26 cellular contexts compared by ENCODE assay signal in the genomic region with DNA sequence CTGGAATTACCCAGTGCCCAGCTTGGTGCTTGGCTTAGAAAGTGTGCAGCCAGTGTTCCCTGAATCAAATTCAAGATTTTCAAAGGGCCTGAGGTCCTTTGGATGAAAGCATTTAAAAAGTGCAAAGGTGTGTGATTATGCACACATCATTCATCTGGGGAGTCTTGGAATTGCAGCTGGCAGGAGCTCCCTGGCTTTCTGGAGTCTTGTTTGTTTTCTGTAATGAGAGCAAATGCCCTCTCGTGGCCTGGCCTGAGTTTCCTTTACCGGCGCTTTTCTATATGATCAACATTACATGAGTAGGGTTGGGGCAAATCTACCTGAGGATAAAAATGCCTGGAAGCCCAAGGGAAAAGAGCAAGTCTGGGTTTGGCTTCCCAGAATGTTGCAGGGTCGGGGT. TPM values are rescaled to one million over a fixed set of nuclear protein-coding genes. Genes with fewer than 3 reads are reported as not detected.
A peak's percentile ranks its signal among the peaks of the same experiment; 100 is the strongest.
DNase-seq lines count a peak whose midpoint lies in the region; ATAC-seq, FAIRE-seq and TF ChIP-seq lines count a peak whose summit lies in the region.
"Had no signal": no experiment of that assay in that cellular context is flagged by ENCODE, and none has a peak within 500 bp of the region (broad histone marks: within the 10 kb centered on the region; RNA-seq: fewer than 3 reads in every experiment).

No MANE protein-coding gene starts in this region.

- no peak overlapping the region for H2AFZ ChIP-seq in hepatocyte
- H2AFZ ChIP-seq: PC-9 had no signal

- no peaks in the 10 kb centered on the region for H4K20me1 ChIP-seq in hepatocyte (ENCODE audit: insufficient read depth, poor library complexity, severe bottlenecking)

- no peak overlapping the region for H3K4me3 ChIP-seq in LNCaP clone FGC (ENCODE audit: low read depth, low read length)
- no peak overlapping the region for H3K4me3 ChIP-seq in hepatocyte
- no peak overlapping the region for H3K4me3 ChIP-seq in gastroesophageal sphincter
- H3K4me3 ChIP-seq: PC-9, thyroid gland had no signal

- no peaks in the 10 kb centered on the region for H3K9me2 ChIP-seq in hepatocyte (replicated peaks; ENCODE audit: insufficient read depth)

- H3K27ac ChIP-seq in hepatocyte: peak overlapping the region; percentile 26
- H3K27ac ChIP-seq in gastroesophageal sphincter: no peak overlapping the region
- H3K27ac ChIP-seq: PC-9, thyroid gland had no signal

- no peak for TF ChIP-seq EP300 in gastroesophageal sphincter (IDR thresholded peaks at IDR 0.05)

- TF ChIP-seq POLR2A in GM12892 (IDR thresholded peaks at IDR 0.05; ENCODE audit: low read depth, low read length) (no peak), gastroesophageal sphincter (IDR thresholded peaks at IDR 0.05) (no peak)

- H3K4me2 ChIP-seq in hepatocyte: no peak overlapping the region
- H3K4me2 ChIP-seq: PC-9 had no signal

- DNase-seq in ELF-1 (ENCODE audit: low read depth, low spot score) (peak; percentile 22), LNCaP clone FGC (ENCODE audit: low read depth) (no peak), hepatocyte (ENCODE audit: low spot score) (no peak), posterior vena cava (ENCODE audit: low spot score) (peak; percentile 16), GM12892 (ENCODE audit: insufficient read length) (no peak), A172 (ENCODE audit: low spot score) (no peak)
- DNase-seq: activated CD8-positive, alpha-beta T cell treated with anti-CD3 and anti-CD28 coated beads for 36 hours; activated naive CD4-positive, alpha-beta T cell; activated T-cell treated with anti-CD3 and anti-CD28 coated beads, Interleukin-2, amount 50 U/mL, for 1 hour; amygdala; caudate nucleus; EL; erythroblast; mesendoderm; naive thymus-derived CD4-positive, alpha-beta T cell; NCI-H187; NCI-H82; PC-9; stimulated activated CD4-positive, alpha-beta T cell treated with anti-CD3 and anti-CD28 coated beads, Interleukin-2, amount 100 ng/mL, for 48 hours; stimulated activated naive CD4-positive, alpha-beta T cell treated with Interleukin-2 at 50 U/mL for 16 hours; T1000 had no signal

- intact Hi-C loops in posterior vena cava (cut with DNase I): no loop called here

- no peaks in the 10 kb centered on the region for H3K9me3 ChIP-seq in hepatocyte (ENCODE audit: low read depth)
- H3K9me3 ChIP-seq in gastroesophageal sphincter: no peaks in the 10 kb centered on the region
- H3K9me3 ChIP-seq: thyroid gland had no signal

- H3K27me3 ChIP-seq in hepatocyte (no peaks in the 10 kb centered on the region), gastroesophageal sphincter (no peaks in the 10 kb centered on the region)
- H3K27me3 ChIP-seq: thyroid gland had no signal

- WGBS in hepatocyte (ENCODE audit: low lambda C conversion rate, missing lambda C conversion rate): 61% methylated on average over 4 of the region's 4 CpGs
- WGBS in gastroesophageal sphincter (ENCODE audit: low coverage in 1 of 2), 2 donors: 54% methylated on average over 4 of the region's 4 CpGs; no CpG with 5 or more reads in 1 of the 2 donors

- peaks cover 14% of the 10 kb centered on the region for H3K4me1 ChIP-seq in hepatocyte (ENCODE audit: insufficient read depth)
- H3K4me1 ChIP-seq in gastroesophageal sphincter: no peaks in the 10 kb centered on the region

- FAIRE-seq in GM12892 (lab: Jason Lieb, UNC): no peak
- FAIRE-seq: frontal cortex had no signal

- ATAC-seq in gastroesophageal sphincter: no peak
- ATAC-seq: activated CD4-positive, CD25-positive, alpha-beta regulatory T cell treated with anti-CD3 and anti-CD28 coated beads, Interleukin-2, amount 50 U/mL, for 24 hours; activated CD8-positive, alpha-beta T cell treated with anti-CD3 and anti-CD28 coated beads for 36 hours; naive thymus-derived CD4-positive, alpha-beta T cell had no signal

- TF ChIP-seq CTCF in LNCaP clone FGC (IDR thresholded peaks at IDR 0.05; ENCODE audit: control insufficient read depth, extremely low read depth, insufficient read depth) (peak; percentile 32), hepatocyte (IDR thresholded peaks at IDR 0.05; ENCODE audit: poor library complexity) (peak; percentile 14), gastroesophageal sphincter (IDR thresholded peaks at IDR 0.05) (no peak)

- H3K79me2 ChIP-seq in hepatocyte: no peaks in the 10 kb centered on the region

- H3K36me3 ChIP-seq in hepatocyte (replicated peaks; ENCODE audit: insufficient read depth, low read depth) (no peaks in the 10 kb centered on the region), gastroesophageal sphincter (no peaks in the 10 kb centered on the region)
- H3K36me3 ChIP-seq: thyroid gland had no signal

RNA-seq across cellular contexts. Expression of a gene that starts 24.6 kb away (rescaled TPM):
- total RNA-seq in hepatocyte: 1.6 and 2.4 TPM in 2 replicates
- 1.1 and 4.8 TPM in 2 replicates for polyA plus RNA-seq in hepatocyte
- 10 to 100 TPM in 1 of 2 donors, 1 to 10 TPM in 1; 5.0 to 11.9 TPM for total RNA-seq in posterior vena cava
- not detected for polyA plus RNA-seq in GM12892 (2012; ENCODE audit: missing spikeins)
- total RNA-seq in A172 (2014; rRNA removed; shearing (Covaris generic)): 0.78 and 1.1 TPM in 2 replicates
- 1 to 10 TPM; 2.0 to 7.4 (median 3.6) TPM for total RNA-seq in gastroesophageal sphincter
- polyA plus RNA-seq: IgD-negative memory B cell; naive thymus-derived CD4-positive, alpha-beta T cell had no signal

Comparison
In these comparisons a context has a peak if more than half of its experiments do, and no peak if none do; other contexts are left out.
1. DNase-seq: peak in ELF-1 (single experiment) and posterior vena cava (single experiment); none in LNCaP clone FGC (single experiment), hepatocyte (single experiment), GM12892 (single experiment) and A172 (single experiment).
2. CTCF ChIP-seq: peak in LNCaP clone FGC (single experiment) and hepatocyte (single experiment); none in gastroesophageal sphincter (0 of 4).